ENCODE assay signal across 9 cellular contexts in the genomic region with DNA sequence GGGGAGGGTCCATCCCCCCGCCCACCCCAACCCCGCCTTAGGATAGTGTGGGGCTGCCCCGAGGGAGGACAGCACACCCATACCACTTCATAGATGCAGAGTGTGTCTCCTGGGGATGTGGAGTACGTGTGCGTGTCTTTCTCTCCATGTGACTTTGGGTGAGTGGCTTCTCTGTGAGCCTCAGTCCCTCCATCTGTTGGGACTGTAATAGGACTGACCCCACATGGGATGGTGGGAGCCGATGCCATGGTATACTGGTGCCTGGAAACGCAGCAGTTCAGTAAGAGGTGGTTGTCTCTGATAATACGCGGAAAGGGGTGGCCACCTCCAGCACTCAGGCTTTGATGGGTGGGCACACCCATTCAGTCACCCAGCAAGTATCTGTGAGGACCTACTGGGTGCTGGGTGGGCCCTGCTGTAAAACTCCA. TPM values are rescaled to one million over a fixed set of nuclear protein-coding genes. Genes with fewer than 3 reads are reported as not detected.
DNase-seq lines count a peak whose midpoint lies in the region; ATAC-seq, FAIRE-seq and TF ChIP-seq lines count a peak whose summit lies in the region.
"Had no signal": no experiment of that assay in that cellular context is flagged by ENCODE, and none has a peak within 500 bp of the region (broad histone marks: within the 10 kb centered on the region; RNA-seq: fewer than 3 reads in every experiment).

No MANE protein-coding gene starts in this region.

- peaks cover 47% of the 10 kb centered on the region for H3K4me1 Mint-ChIP-seq in activated naive CD4-positive, alpha-beta T cell treated with anti-CD3 and anti-CD28 coated beads, Interleukin-2, amount 10 ng/mL, durations not matched to agents 7 days and 5 days

- H3K9me3 Mint-ChIP-seq in activated naive CD4-positive, alpha-beta T cell treated with anti-CD3 and anti-CD28 coated beads, Interleukin-2, amount 10 ng/mL, durations not matched to agents 7 days and 5 days = no peaks in the 10 kb centered on the region

- 27 to 31% methylated on average over 9 of the region's 9 CpGs for WGBS in thyroid gland, 2 donors

- peak overlapping the region; percentile 96 for H3K4me3 Mint-ChIP-seq in activated naive CD4-positive, alpha-beta T cell treated with anti-CD3 and anti-CD28 coated beads, Interleukin-2, amount 10 ng/mL, durations not matched to agents 7 days and 5 days

- no peak for TF ChIP-seq POLR2A in thyroid gland (IDR thresholded peaks at IDR 0.05)

- FAIRE-seq in kidney (lab: Jason Lieb, UNC) = no peak
- FAIRE-seq: colon had no signal

- TF ChIP-seq CTCF in kidney (IDR thresholded peaks at IDR 0.05; ENCODE audit: borderline replicate concordance, extremely low read depth, insufficient read depth) = no peak
- no peak for TF ChIP-seq CTCF in thyroid gland (IDR thresholded peaks at IDR 0.05)

- H3K27me3 ChIP-seq in thyroid gland = no peaks in the 10 kb centered on the region

- no peak for ATAC-seq in HG03095 (IDR thresholded peaks at IDR 0.05; ENCODE audit: unreplicated experiment)
- ATAC-seq in HG02642 (IDR thresholded peaks at IDR 0.05; ENCODE audit: poor library complexity, unreplicated experiment) = no peak

- CTCF ChIA-PET in activated naive CD4-positive, alpha-beta T cell treated with anti-CD3 and anti-CD28 coated beads, Interleukin-2, amount 10 ng/mL, durations not matched to agents 7 days and 5 days (lab: Charles Lee) = interaction anchor here (0.9 to 2.7 kb wide), 2 partner anchors 10 to 14 kb away, joined by 4 to 11 read pairs; no protein-coding TSS in a partner anchor

- H3K36me3 Mint-ChIP-seq in activated naive CD4-positive, alpha-beta T cell treated with anti-CD3 and anti-CD28 coated beads, Interleukin-2, amount 10 ng/mL, durations not matched to agents 7 days and 5 days = peaks cover 55% of the 10 kb centered on the region

- H3K4me3 ChIP-seq in kidney (ENCODE audit: low read length in 2 of 2) = peak overlapping the region; percentile 72 to 83
- H3K4me3 ChIP-seq in thyroid gland (replicated peaks in 1 of 3) = peak overlapping the region; percentile 39 to 94 (median 81)

- H3K4me1 ChIP-seq in kidney (ENCODE audit: control insufficient read depth in 1 of 2, insufficient read depth in 1 of 2, low read depth in 1 of 2, low read length in 2 of 2) = peaks cover 10 to 15% of the 10 kb centered on the region in 2 donors
- H3K4me1 ChIP-seq in thyroid gland = peaks cover 23 to 28% of the 10 kb centered on the region in 2 donors

- peak overlapping the region in 1 of 2 donors; percentile 88 for H3K9ac ChIP-seq in kidney (ENCODE audit: low read length in 2 of 2)

- H3K27ac Mint-ChIP-seq in activated naive CD4-positive, alpha-beta T cell treated with anti-CD3 and anti-CD28 coated beads, Interleukin-2, amount 10 ng/mL, durations not matched to agents 7 days and 5 days = peak overlapping the region; percentile 97

- DNase-seq in activated naive CD4-positive, alpha-beta T cell treated with Interleukin-2 at 50 U/mL for 16 hours = peak; percentile 11
- DNase-seq in activated naive CD4-positive, alpha-beta T cell treated with anti-CD3 and anti-CD28 coated beads, Interleukin-2, amount 50 U/mL, for 16 hours = no peak
- DNase-seq in activated naive CD4-positive, alpha-beta T cell treated with anti-CD3 and anti-CD28 coated beads, Interleukin-2, amount 10 ng/mL, durations not matched to agents 7 days and 5 days = peak; percentile 53
- DNase-seq in kidney (no peak), thyroid gland (no peak), NCI-H748 (lab: John Stamatoyannopoulos, UW; ENCODE audit: unreplicated experiment) (no peak)

- peak overlapping the region; percentile 35 to 85 for H3K27ac ChIP-seq in kidney (ENCODE audit: low read depth in 2 of 2, low read length in 2 of 2)
- peak overlapping the region; percentile 77 to 98 (median 96) for H3K27ac ChIP-seq in thyroid gland

- no peaks in the 10 kb centered on the region for H3K27me3 Mint-ChIP-seq in activated naive CD4-positive, alpha-beta T cell treated with anti-CD3 and anti-CD28 coated beads, Interleukin-2, amount 10 ng/mL, durations not matched to agents 7 days and 5 days

- no peaks in the 10 kb centered on the region for H3K9me3 ChIP-seq in kidney (ENCODE audit: control insufficient read depth in 1 of 2, low read length in 2 of 2)
- no peaks in the 10 kb centered on the region for H3K9me3 ChIP-seq in thyroid gland

- H3K36me3 ChIP-seq in kidney (ENCODE audit: control insufficient read depth in 1 of 2, insufficient read depth in 2 of 2, low read length in 2 of 2) (peaks cover 6 to 12% of the 10 kb centered on the region in 2 donors), thyroid gland (peaks cover 24 to 25% of the 10 kb centered on the region in 2 donors)

- intact Hi-C loops in kidney (cut with DNase I) (no loop called here), thyroid gland (cut with DNase I) (no loop called here)

RNA-seq across cellular contexts. Expression of a gene that starts 0.8 kb away (rescaled TPM):
- total RNA-seq in kidney (69.8 TPM), thyroid gland (10 to 100 TPM; 23.7 to 40.7 (median 32.7) TPM)
- polyA plus RNA-seq in kidney (ENCODE audit: insufficient read depth, low read depth, low replicate concordance) = 26.7 TPM

RNA-seq across cellular contexts. Expression of a gene that starts 28.1 kb away (rescaled TPM):
- 20.5 TPM for total RNA-seq in kidney
- 11.8 TPM for polyA plus RNA-seq in kidney (ENCODE audit: insufficient read depth, low read depth, low replicate concordance)
- 10 to 100 TPM; 20.1 to 40.1 (median 23.1) TPM for total RNA-seq in thyroid gland

RNA-seq across cellular contexts. Expression of a gene that starts 28.5 kb away (rescaled TPM):
- total RNA-seq in kidney (74.9 TPM), thyroid gland (10 to 100 TPM; 54.1 to 73.4 (median 67.7) TPM)
- 31.5 TPM for polyA plus RNA-seq in kidney (ENCODE audit: insufficient read depth, low read depth, low replicate concordance)

RNA-seq across cellular contexts. Expression of a gene that starts 56.7 kb away (rescaled TPM):
- total RNA-seq in kidney = 10.4 TPM
- polyA plus RNA-seq in kidney (ENCODE audit: insufficient read depth, low read depth, low replicate concordance) = 5.4 TPM
- 1 to 10 TPM; 1.7 to 3.2 (median 2.7) TPM for total RNA-seq in thyroid gland

Comparison
In these comparisons a context has a peak if more than half of its experiments do, and no peak if none do; other contexts are left out.
1. DNase-seq: peak in activated naive CD4-positive, alpha-beta T cell treated with Interleukin-2 at 50 U/mL for 16 hours (single experiment) and activated naive CD4-positive, alpha-beta T cell treated with anti-CD3 and anti-CD28 coated beads, Interleukin-2, amount 10 ng/mL, durations not matched to agents 7 days and 5 days (single experiment); none in activated naive CD4-positive, alpha-beta T cell treated with anti-CD3 and anti-CD28 coated beads, Interleukin-2, amount 50 U/mL, for 16 hours (single experiment), kidney (single experiment), thyroid gland (0 of 2) and NCI-H748 (single experiment).